Comparison of ENCODE assay signal across 9 cellular contexts in the genomic region with DNA sequence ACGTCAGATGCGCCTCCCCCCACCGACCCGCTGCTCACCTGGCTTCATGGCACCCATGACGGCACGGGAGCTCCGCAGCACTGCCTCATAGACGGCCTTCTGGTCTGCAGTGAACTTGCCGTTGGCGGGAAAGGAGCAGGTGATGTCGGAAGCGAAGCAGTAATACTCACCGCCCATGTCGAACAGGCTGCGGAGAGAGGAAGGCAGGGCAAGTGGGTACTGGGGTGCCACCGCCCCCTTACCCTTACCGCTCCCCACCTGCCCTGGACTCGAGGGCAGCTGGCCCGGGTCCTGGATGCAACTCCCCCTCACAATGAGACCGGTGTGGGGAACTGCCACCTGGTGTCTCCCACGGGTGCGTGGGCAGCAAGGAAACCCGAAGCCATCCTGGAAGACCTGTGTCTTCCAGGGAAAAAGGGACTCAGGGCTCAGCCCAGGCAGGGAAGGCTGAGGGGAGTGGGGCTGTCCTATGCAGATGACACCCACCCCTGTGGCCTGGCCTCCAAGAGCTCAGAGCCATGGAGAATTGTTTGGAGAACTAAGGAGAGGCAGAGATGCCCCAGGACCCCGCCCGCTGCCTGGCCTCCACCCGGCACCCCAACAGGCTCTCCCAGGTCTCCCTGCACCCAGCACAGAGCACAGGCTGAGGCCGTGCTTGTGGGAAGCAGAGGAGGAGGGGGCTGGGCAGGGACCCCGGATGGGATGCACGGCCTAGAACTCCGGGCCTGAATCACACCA.
"Had no signal": no experiment of that assay in that cellular context is flagged by ENCODE, and none has a peak within 500 bp of the region (broad histone marks: within the 10 kb centered on the region; RNA-seq: fewer than 3 reads in every experiment).

No MANE protein-coding gene starts in this region.

- H3K4me3 ChIP-seq: esophagus squamous epithelium, mucosa of descending colon, testis had no signal

- H3K9me3 ChIP-seq: esophagus squamous epithelium, mucosa of descending colon, testis had no signal

- H3K27ac ChIP-seq: esophagus squamous epithelium, testis had no signal

- H3K27me3 ChIP-seq: esophagus squamous epithelium, testis had no signal

- DNase-seq: activated CD4-positive, alpha-beta T cell treated with anti-CD3 and anti-CD28 coated beads, Interleukin-2, amount 50 U/mL, for 1 hour; esophagus squamous epithelium; foreskin fibroblast; naive thymus-derived CD8-positive, alpha-beta T cell; occipital lobe; stimulated activated CD4-positive, alpha-beta T cell treated with anti-CD3 and anti-CD28 coated beads, Interleukin-4, amount 100 ng/mL, for 4 hours; stimulated activated naive CD8-positive, alpha-beta T cell treated with anti-CD3 and anti-CD28 coated beads, Interleukin-15, amount 100 ng/mL, for 72 hours; testis had no signal
